16 cellular contexts compared by ENCODE assay signal in genomic region chr2:15050483-15050882, GRCh38.
DNase-seq lines count a peak whose midpoint lies in the region; TF ChIP-seq lines count a peak whose summit lies in the region.
"Had no signal": no experiment of that assay in that cellular context is flagged by ENCODE, and none has a peak within 500 bp of the region (broad histone marks: within the 10 kb centered on the region; RNA-seq: fewer than 3 reads in every experiment).

No MANE protein-coding gene starts in this region.

- no peak overlapping the region for H2BK12ac ChIP-seq in trophoblast cell (ENCODE audit: low read length)

- no peak overlapping the region for H2AFZ ChIP-seq in trophoblast cell (ENCODE audit: insufficient read depth, low read length, poor library complexity)

- H3K9ac ChIP-seq in trophoblast cell (ENCODE audit: low read length) = no peak overlapping the region

- H3K14ac ChIP-seq in trophoblast cell (ENCODE audit: low read length) = no peak overlapping the region

- no peaks in the 10 kb centered on the region for H3K27me3 ChIP-seq in trophoblast cell (ENCODE audit: insufficient read depth, low read length)
- H3K27me3 ChIP-seq: heart left ventricle had no signal

- H3K9me3 ChIP-seq in trophoblast cell (ENCODE audit: insufficient read depth, low read depth, low read length) = peaks cover 1% of the 10 kb centered on the region
- H3K9me3 ChIP-seq: A549, heart left ventricle had no signal

- no peak overlapping the region for H3K4me2 ChIP-seq in trophoblast cell (ENCODE audit: low read length)
- H3K4me2 ChIP-seq: A549 had no signal

- no peak overlapping the region for H4K91ac ChIP-seq in trophoblast cell (ENCODE audit: low read depth, low read length)

- no peak overlapping the region for H2BK5ac ChIP-seq in trophoblast cell (ENCODE audit: low read depth, low read length, poor library complexity)

- H3K4me3 ChIP-seq in astrocyte of the spinal cord (ENCODE audit: low read depth, low read length) = no peak overlapping the region
- H3K4me3 ChIP-seq in trophoblast cell (ENCODE audit: low read depth, low read length) = no peak overlapping the region
- H3K4me3 ChIP-seq: A549, heart left ventricle had no signal

- no peak overlapping the region for H3K27ac ChIP-seq in trophoblast cell (ENCODE audit: low read depth, low read length)
- H3K27ac ChIP-seq: A549, heart left ventricle had no signal

- no peak overlapping the region for H4K12ac ChIP-seq in trophoblast cell (ENCODE audit: low read depth, low read length)

- no peak overlapping the region for H2AK5ac ChIP-seq in trophoblast cell (ENCODE audit: low read length)

- no peak overlapping the region for H4K8ac ChIP-seq in trophoblast cell (ENCODE audit: low read depth, low read length)

- no peaks in the 10 kb centered on the region for H3K4me1 ChIP-seq in trophoblast cell (ENCODE audit: control insufficient read depth in 1 of 2, insufficient read depth in 2 of 2, low read length in 2 of 2)
- H3K4me1 ChIP-seq: A549, heart left ventricle had no signal

- WGBS in trophoblast cell (ENCODE audit: extremely low coverage, insufficient coverage, insufficient read length) = no CpG with 5 or more reads among the region's 4 CpGs

- H2BK120ac ChIP-seq in trophoblast cell (ENCODE audit: insufficient read depth, low read length, poor library complexity) = no peak overlapping the region

- H3K4ac ChIP-seq in trophoblast cell (ENCODE audit: low read depth, low read length) = no peak overlapping the region

- no peaks in the 10 kb centered on the region for H3K79me2 ChIP-seq in trophoblast cell (ENCODE audit: control insufficient read depth, insufficient read depth, low read length, poor library complexity)

- TF ChIP-seq CTCF in astrocyte of the spinal cord (IDR thresholded peaks at IDR 0.05; ENCODE audit: low read depth, low read length) = no peak

- no peak overlapping the region for H3K23ac ChIP-seq in trophoblast cell (ENCODE audit: low read length)

- in situ Hi-C loops in astrocyte of the spinal cord (cut with HindIII; ENCODE audit: low sequenced_read_pairs) = no loop called here

- no peak overlapping the region for H3K18ac ChIP-seq in trophoblast cell (ENCODE audit: low read length)

- H3K79me1 ChIP-seq in trophoblast cell (ENCODE audit: low read length) = no peaks in the 10 kb centered on the region

- DNase-seq in COLO668 (lab: John Stamatoyannopoulos, UW; ENCODE audit: unreplicated experiment) = peak; percentile 93
- peak; percentile 41 for DNase-seq in NCI-H128 (lab: John Stamatoyannopoulos, UW; ENCODE audit: unreplicated experiment)
- peak; percentile 93 for DNase-seq in NCI-H510A (lab: John Stamatoyannopoulos, UW)
- DNase-seq in astrocyte of the spinal cord (ENCODE audit: low read depth, low spot score) = peak; percentile 7
- DNase-seq in activated naive CD4-positive, alpha-beta T cell treated with Interleukin-2 at 50 U/mL for 16 hours = no peak
- no peak for DNase-seq in trophoblast cell
- no peak for DNase-seq in NK-92 (lab: John Stamatoyannopoulos, UW; ENCODE audit: unreplicated experiment)
- no peak for DNase-seq in stimulated activated CD4-positive, alpha-beta T cell treated with anti-CD3 and anti-CD28 coated beads, Interleukin-2, amount 100 ng/mL, for 48 hours
- DNase-seq: activated CD4-positive, alpha-beta T cell treated with anti-CD3 and anti-CD28 coated beads, Interleukin-2, amount 50 U/mL, for 4 hours; activated effector memory CD4-positive, alpha-beta T cell treated with Interleukin-2 at 50 U/mL for 16 hours; Calu3; heart left ventricle; RPMI8226; small intestine; T-helper 9 cell had no signal

- no peaks in the 10 kb centered on the region for H3K36me3 ChIP-seq in trophoblast cell (ENCODE audit: control insufficient read depth in 1 of 2, insufficient read depth in 2 of 2, low read length in 2 of 2)
- H3K36me3 ChIP-seq: heart left ventricle had no signal

Comparison
In these comparisons a context has a peak if more than half of its experiments do, and no peak if none do; other contexts are left out.
1. DNase-seq: peak in COLO668 (single experiment), NCI-H128 (single experiment), NCI-H510A (single experiment) and astrocyte of the spinal cord (single experiment); none in activated naive CD4-positive, alpha-beta T cell treated with Interleukin-2 at 50 U/mL for 16 hours (single experiment), trophoblast cell (0 of 2), NK-92 (single experiment) and stimulated activated CD4-positive, alpha-beta T cell treated with anti-CD3 and anti-CD28 coated beads, Interleukin-2, amount 100 ng/mL, for 48 hours (0 of 2).